In genomic region chrX:38347136-38347535, GRCh38 we compare ENCODE assay signal across 10 cellular contexts. TPM values are rescaled to one million over a fixed set of nuclear protein-coding genes. Genes with fewer than 3 reads are reported as not detected.
DNase-seq lines count a peak whose midpoint lies in the region; ATAC-seq and TF ChIP-seq lines count a peak whose summit lies in the region.
"Had no signal": no experiment of that assay in that cellular context is flagged by ENCODE, and none has a peak within 500 bp of the region (broad histone marks: within the 10 kb centered on the region; RNA-seq: fewer than 3 reads in every experiment).

No MANE protein-coding gene starts in this region.

- H3K4me1 ChIP-seq in effector memory CD4-positive, alpha-beta T cell (ENCODE audit: control insufficient read depth, insufficient read depth, low read length, poor library complexity, severe bottlenecking): no peaks in the 10 kb centered on the region
- H3K4me1 ChIP-seq in suprapubic skin: no peaks in the 10 kb centered on the region

- H3K27ac ChIP-seq in effector memory CD4-positive, alpha-beta T cell (ENCODE audit: insufficient read depth, low read length, poor library complexity, severe bottlenecking): no peak overlapping the region
- H3K27ac ChIP-seq in suprapubic skin: no peak overlapping the region
- H3K27ac ChIP-seq: 22Rv1 had no signal

- peak; percentile 18 for DNase-seq in DMS53 (lab: John Stamatoyannopoulos, UW)
- DNase-seq in DMS53 treated with DMSO at 0.1 percent for 48 hours (lab: John Stamatoyannopoulos, UW; ENCODE audit: unreplicated experiment): no peak
- DNase-seq in HT-29 (ENCODE audit: low spot score): peak; percentile 4
- DNase-seq in epithelial cell of proximal tubule (ENCODE audit: low read depth): peak; percentile 71
- DNase-seq in sciatic nerve (ENCODE audit: low spot score): no peak
- DNase-seq in effector memory CD4-positive, alpha-beta T cell: no peak
- no peak for DNase-seq in activated CD4-positive, alpha-beta T cell treated with anti-CD3 and anti-CD28 coated beads for 1 hour
- no peak for DNase-seq in suprapubic skin (ENCODE audit: low spot score in 2 of 2)

- intact Hi-C loops in sciatic nerve (cut with DNase I): no loop called here

- no peaks in the 10 kb centered on the region for H3K9me3 ChIP-seq in effector memory CD4-positive, alpha-beta T cell (ENCODE audit: control insufficient read depth, low read length)
- H3K9me3 ChIP-seq in suprapubic skin: no peaks in the 10 kb centered on the region

- TF ChIP-seq EP300 in suprapubic skin (IDR thresholded peaks at IDR 0.05): no peak

- no peak for TF ChIP-seq POLR2A in suprapubic skin (IDR thresholded peaks at IDR 0.05)

- H3K4me3 ChIP-seq in epithelial cell of proximal tubule (ENCODE audit: low read depth, low read length) (no peak overlapping the region), suprapubic skin (no peak overlapping the region)
- H3K4me3 ChIP-seq in effector memory CD4-positive, alpha-beta T cell (ENCODE audit: insufficient read depth, low read depth, low read length, poor library complexity, severe bottlenecking): no peak overlapping the region

- peak; percentile 50 for ATAC-seq in sciatic nerve
- ATAC-seq: Panc1 had no signal

- WGBS in suprapubic skin: 74% methylated on average over 2 of the region's 2 CpGs

- no peaks in the 10 kb centered on the region for H3K27me3 ChIP-seq in effector memory CD4-positive, alpha-beta T cell (replicated peaks; ENCODE audit: control insufficient read depth, insufficient read depth, low read length, poor library complexity, severe bottlenecking)
- H3K27me3 ChIP-seq in suprapubic skin: no peaks in the 10 kb centered on the region

- no peaks in the 10 kb centered on the region for H3K36me3 ChIP-seq in effector memory CD4-positive, alpha-beta T cell (ENCODE audit: control insufficient read depth, insufficient read depth, low read length)
- H3K36me3 ChIP-seq in suprapubic skin: no peaks in the 10 kb centered on the region

- no peak for TF ChIP-seq CTCF in epithelial cell of proximal tubule (conservative IDR thresholded peaks at IDR 0.05; ENCODE audit: low read depth, low read length)
- TF ChIP-seq CTCF in suprapubic skin (IDR thresholded peaks at IDR 0.05): no peak

RNA-seq across cellular contexts. Expression of gene OTC, which starts 5.3 kb away (rescaled TPM):
- not detected in 2 replicates for total RNA-seq in HT-29 (2014; rRNA removed; shearing (Covaris generic))
- total RNA-seq in epithelial cell of proximal tubule (not detected in 2 replicates), sciatic nerve (0.36 TPM), suprapubic skin (not detected)

RNA-seq across cellular contexts. Expression of gene RPGR, which starts 19.8 kb away (rescaled TPM):
- total RNA-seq in HT-29 (2014; rRNA removed; shearing (Covaris generic)): 3.9 and 5.7 TPM in 2 replicates
- total RNA-seq in epithelial cell of proximal tubule: 3.5 and 5.7 TPM in 2 replicates
- 16.6 TPM for total RNA-seq in sciatic nerve
- total RNA-seq in suprapubic skin: 10 to 100 TPM; 12.6 to 43.0 (median 25.2) TPM

Comparison
In these comparisons a context has a peak if more than half of its experiments do, and no peak if none do; other contexts are left out.
1. DNase-seq: peak in DMS53 (single experiment), HT-29 (single experiment) and epithelial cell of proximal tubule (single experiment); none in DMS53 treated with DMSO at 0.1 percent for 48 hours (single experiment), sciatic nerve (single experiment), effector memory CD4-positive, alpha-beta T cell (0 of 3), activated CD4-positive, alpha-beta T cell treated with anti-CD3 and anti-CD28 coated beads for 1 hour (single experiment) and suprapubic skin (0 of 2).